In the genomic region with DNA sequence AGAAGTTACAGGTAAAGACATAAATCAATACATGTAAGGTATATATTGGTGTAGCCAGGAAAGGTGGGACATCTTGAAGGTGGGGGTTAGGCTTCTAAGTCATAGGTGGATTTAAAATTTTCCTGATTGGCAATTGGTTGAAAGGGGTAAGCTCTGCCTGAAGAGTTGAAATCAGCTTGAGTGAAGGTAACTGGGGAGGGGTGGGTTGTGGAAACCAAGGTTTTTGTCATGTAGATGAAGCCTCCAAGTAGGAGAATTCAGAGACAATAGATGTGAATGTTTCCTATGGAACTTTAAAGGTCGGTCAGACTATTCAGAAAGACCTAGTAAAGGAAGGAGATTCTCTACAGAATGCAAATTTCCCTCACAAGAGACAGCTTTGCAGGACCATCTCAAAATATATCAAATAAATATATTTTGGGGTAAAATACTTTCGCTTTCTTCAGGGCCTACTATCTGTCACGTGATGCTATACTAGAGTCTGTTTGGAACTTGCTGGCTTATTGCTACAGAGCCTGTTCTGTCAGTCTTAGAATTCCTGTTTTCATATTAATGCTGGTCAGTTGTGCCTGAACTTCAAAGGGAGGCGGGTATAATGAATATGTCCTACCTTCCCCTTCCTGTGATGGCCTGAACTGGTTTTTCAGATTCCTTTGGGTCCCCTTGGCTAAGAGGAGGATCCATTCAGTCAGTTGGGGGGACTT, we compare ENCODE assay signal across 1 cellular context.
TF ChIP-seq lines count a peak whose summit lies in the region.

No MANE protein-coding gene starts in this region.

TF ChIP-seq in IMR-90, 13 proteins besides CTCF, POLR2A, EP300 and RAD21:
- TF ChIP-seq SMC3 (IDR thresholded peaks at IDR 0.05; ENCODE audit: low read depth, low read length) (no peak), CEBPB (IDR thresholded peaks at IDR 0.05; ENCODE audit: low read depth, low read length) (no peak), NFE2L2 (IDR thresholded peaks at IDR 0.05; ENCODE audit: low read depth, low read length) (no peak)
- TF ChIP-seq, protein P1, sequence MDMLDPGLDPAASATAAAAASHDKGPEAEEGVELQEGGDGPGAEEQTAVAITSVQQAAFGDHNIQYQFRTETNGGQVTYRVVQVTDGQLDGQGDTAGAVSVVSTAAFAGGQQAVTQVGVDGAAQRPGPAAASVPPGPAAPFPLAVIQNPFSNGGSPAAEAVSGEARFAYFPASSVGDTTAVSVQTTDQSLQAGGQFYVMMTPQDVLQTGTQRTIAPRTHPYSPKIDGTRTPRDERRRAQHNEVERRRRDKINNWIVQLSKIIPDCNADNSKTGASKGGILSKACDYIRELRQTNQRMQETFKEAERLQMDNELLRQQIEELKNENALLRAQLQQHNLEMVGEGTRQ (IDR thresholded peaks at IDR 0.05; ENCODE audit: low read depth, low read length), result 0 out of 2 replicates have a peak, but pooled peaks have one; percentile 13
